Comparison of ENCODE assay signal across 1 cellular context in the genomic region with DNA sequence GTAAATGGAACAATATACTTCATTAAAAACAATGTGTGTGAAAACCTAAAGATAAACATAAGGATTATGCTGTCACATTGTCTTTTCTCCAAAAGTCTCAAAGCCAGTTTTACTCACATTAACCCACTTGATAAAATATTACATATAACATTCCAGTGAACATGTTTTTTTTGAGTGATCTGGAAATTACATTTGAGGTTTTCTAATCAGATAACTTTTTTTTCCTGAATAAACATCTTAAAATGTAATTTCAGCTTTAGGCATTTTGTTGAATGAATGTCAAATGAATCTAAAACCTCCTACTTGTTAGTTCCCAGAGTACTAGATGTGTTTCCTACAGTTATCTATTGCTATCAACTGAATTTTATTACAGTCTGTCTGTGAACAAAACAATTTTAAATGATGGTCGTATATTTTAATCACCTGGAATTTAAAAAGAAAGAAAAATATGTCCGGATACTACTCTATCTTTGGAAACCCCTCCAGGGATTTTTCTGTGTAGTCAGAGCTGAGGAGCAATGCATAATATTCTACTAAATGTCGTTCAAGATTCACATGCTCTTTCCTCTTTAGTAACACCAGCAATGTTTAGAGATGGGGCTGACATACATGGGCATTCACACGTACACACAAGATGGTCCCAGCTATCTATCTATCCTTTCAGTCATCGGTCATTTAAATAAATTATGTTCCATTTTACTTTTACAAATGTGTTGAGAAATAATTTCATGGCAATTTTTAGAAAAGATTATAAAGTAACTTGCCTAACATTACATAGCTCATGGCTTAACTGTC.
A peak's percentile ranks its signal among the peaks of the same experiment; 100 is the strongest.
TF ChIP-seq lines count a peak whose summit lies in the region.

No MANE protein-coding gene starts in this region.

TF ChIP-seq in SK-N-SH treated with all-trans-retinoic acid at 6 μM for 48 hours, 23 proteins besides CTCF, POLR2A, EP300 and RAD21 (continued from another document):
- TF ChIP-seq, protein P1, sequence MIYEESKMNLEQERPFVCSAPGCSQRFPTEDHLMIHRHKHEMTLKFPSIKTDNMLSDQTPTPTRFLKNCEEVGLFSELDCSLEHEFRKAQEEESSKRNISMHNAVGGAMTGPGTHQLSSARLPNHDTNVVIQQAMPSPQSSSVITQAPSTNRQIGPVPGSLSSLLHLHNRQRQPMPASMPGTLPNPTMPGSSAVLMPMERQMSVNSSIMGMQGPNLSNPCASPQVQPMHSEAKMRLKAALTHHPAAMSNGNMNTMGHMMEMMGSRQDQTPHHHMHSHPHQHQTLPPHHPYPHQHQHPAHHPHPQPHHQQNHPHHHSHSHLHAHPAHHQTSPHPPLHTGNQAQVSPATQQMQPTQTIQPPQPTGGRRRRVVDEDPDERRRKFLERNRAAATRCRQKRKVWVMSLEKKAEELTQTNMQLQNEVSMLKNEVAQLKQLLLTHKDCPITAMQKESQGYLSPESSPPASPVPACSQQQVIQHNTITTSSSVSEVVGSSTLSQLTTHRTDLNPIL (CRISPR knock-in tag; IDR thresholded peaks at IDR 0.05; ENCODE audit: low read depth), result no peak
- TF ChIP-seq TSHZ2 (CRISPR knock-in tag; IDR thresholded peaks at IDR 0.05), result no peak
- TF ChIP-seq SNAI2 (CRISPR knock-in tag; IDR thresholded peaks at IDR 0.05), result no peak
- TF ChIP-seq ISL1 (CRISPR knock-in tag; IDR thresholded peaks at IDR 0.05), result peak; percentile 87
- no peak for TF ChIP-seq GLIS3 (CRISPR knock-in tag; IDR thresholded peaks at IDR 0.05)
- TF ChIP-seq ESRRG (CRISPR knock-in tag; IDR thresholded peaks at IDR 0.05), result no peak
